Comparison of ENCODE assay signal across 14 cellular contexts in genomic region chr12:128918481-128918880, GRCh38.
DNase-seq lines count a peak whose midpoint lies in the region; ATAC-seq and TF ChIP-seq lines count a peak whose summit lies in the region.
"Had no signal": no experiment of that assay in that cellular context is flagged by ENCODE, and none has a peak within 500 bp of the region (broad histone marks: within the 10 kb centered on the region; RNA-seq: fewer than 3 reads in every experiment).

No MANE protein-coding gene starts in this region.

- no peaks in the 10 kb centered on the region for H3K27me3 ChIP-seq in breast epithelium

- CTCF ChIA-PET in activated CD4-positive, alpha-beta T cell treated with anti-CD3 and anti-CD28 coated beads for 36 hours (lab: Charles Lee), result no interaction called here
- CTCF ChIA-PET in MCF 10A (lab: Yijun Ruan, JAX), result interaction anchor here (0.5 kb wide), 1 partner anchor 21 kb away, joined by 3 read pairs; no protein-coding TSS in a partner anchor

- H3K9me3 ChIP-seq in breast epithelium, result no peaks in the 10 kb centered on the region
- H3K9me3 ChIP-seq in mesodermal cell (ENCODE audit: control insufficient read depth, low read length), result no peaks in the 10 kb centered on the region

- no peaks in the 10 kb centered on the region for H3K9me3 Mint-ChIP-seq in activated CD4-positive, alpha-beta T cell treated with anti-CD3 and anti-CD28 coated beads for 36 hours (ENCODE audit: low read depth)
- H3K9me3 Mint-ChIP-seq in MCF 10A (ENCODE audit: unreplicated experiment) (no peaks in the 10 kb centered on the region), mesothelial cell of epicardium (no peaks in the 10 kb centered on the region)

- H3K4me3 Mint-ChIP-seq in activated CD4-positive, alpha-beta T cell treated with anti-CD3 and anti-CD28 coated beads for 36 hours, result no peak overlapping the region
- H3K4me3 Mint-ChIP-seq in MCF 10A (ENCODE audit: unreplicated experiment), result no peak overlapping the region
- H3K4me3 Mint-ChIP-seq in mesothelial cell of epicardium, result no peak overlapping the region

- H3K4me3 ChIP-seq in breast epithelium (no peak overlapping the region), mesodermal cell (ENCODE audit: extremely low read depth, insufficient read depth, low read length, poor library complexity, severe bottlenecking) (no peak overlapping the region)

- peaks cover 7% of the 10 kb centered on the region for H3K27me3 Mint-ChIP-seq in activated CD4-positive, alpha-beta T cell treated with anti-CD3 and anti-CD28 coated beads for 36 hours
- H3K27me3 Mint-ChIP-seq in MCF 10A (ENCODE audit: insufficient read depth, unreplicated experiment) (no peaks in the 10 kb centered on the region), mesothelial cell of epicardium (ENCODE audit: low read depth) (peaks cover 12% of the 10 kb centered on the region)

- H3K4me1 ChIP-seq in breast epithelium (no peaks in the 10 kb centered on the region), mesodermal cell (ENCODE audit: control insufficient read depth, insufficient read depth, low read length, poor library complexity, severe bottlenecking) (no peaks in the 10 kb centered on the region)

- peak; percentile 50 for DNase-seq in activated CD4-positive, alpha-beta T cell treated with anti-CD3 and anti-CD28 coated beads for 36 hours
- DNase-seq in activated CD4-positive, alpha-beta T cell treated with anti-CD3 and anti-CD28 coated beads, Interleukin-2, amount 50 U/mL, for 48 hours, result no peak
- DNase-seq in MCF 10A (ENCODE audit: unreplicated experiment) (no peak), breast epithelium (ENCODE audit: low spot score in 2 of 2) (no peak), NCI-H446 treated with DMSO at 0.1 percent for 48 hours (lab: John Stamatoyannopoulos, UW) (no peak), mesothelial cell of epicardium (ENCODE audit: low spot score in 2 of 2, unreplicated experiment in 2 of 2) (no peak), NAMALWA (ENCODE audit: low spot score) (no peak)
- DNase-seq: 8988T; DND-41; NCI-H1105; NCI-H2081; NCI-H2171 treated with DMSO at 0.1 percent for 48 hours; NK-92 treated with Interleukin-12 subunit alpha and Interleukin-12 subunit beta, amount 100 ng/mL, for 24 hours had no signal

- intact Hi-C loops in activated CD4-positive, alpha-beta T cell treated with anti-CD3 and anti-CD28 coated beads for 36 hours (cut with DNase I, micrococcal nuclease), result no loop called here
- intact Hi-C loops in MCF 10A (cut with micrococcal nuclease) (no loop called here), breast epithelium (cut with DNase I; ENCODE audit: low total_unique reads) (no loop called here)

- peak overlapping the region; percentile 66 for H3K27ac Mint-ChIP-seq in activated CD4-positive, alpha-beta T cell treated with anti-CD3 and anti-CD28 coated beads for 36 hours
- H3K27ac Mint-ChIP-seq in MCF 10A (ENCODE audit: low read depth, unreplicated experiment), result peak overlapping the region; percentile 57
- no peak overlapping the region for H3K27ac Mint-ChIP-seq in mesothelial cell of epicardium

- TF ChIP-seq POLR2A in breast epithelium (IDR thresholded peaks at IDR 0.05), result no peak

- H3K27ac ChIP-seq in breast epithelium (no peak overlapping the region), mesodermal cell (ENCODE audit: low read depth, low read length, severe bottlenecking) (peak overlapping the region; percentile 20)

- 87 to 91% methylated on average over 3 to 4 of the region's 6 CpGs for WGBS in mesodermal cell (ENCODE audit: insufficient coverage in 2 of 2), 2 experiments

- POLR2A ChIA-PET in activated CD4-positive, alpha-beta T cell treated with anti-CD3 and anti-CD28 coated beads for 36 hours (lab: Charles Lee), result no interaction called here
- POLR2A ChIA-PET in MCF 10A (lab: Yijun Ruan, JAX), result no interaction called here

- H3K36me3 Mint-ChIP-seq in activated CD4-positive, alpha-beta T cell treated with anti-CD3 and anti-CD28 coated beads for 36 hours (ENCODE audit: low read depth), result no peaks in the 10 kb centered on the region
- H3K36me3 Mint-ChIP-seq in MCF 10A (ENCODE audit: insufficient read depth, unreplicated experiment), result no peaks in the 10 kb centered on the region
- H3K36me3 Mint-ChIP-seq in mesothelial cell of epicardium, result no peaks in the 10 kb centered on the region

- no TSS peak for BruUV-seq in MCF 10A (replicated peaks; lab: Mats Ljungman, UMichigan)

- H3K36me3 ChIP-seq in breast epithelium (no peaks in the 10 kb centered on the region), mesodermal cell (ENCODE audit: control insufficient read depth, insufficient read depth, low read length) (no peaks in the 10 kb centered on the region)

- ATAC-seq in activated CD4-positive, alpha-beta T cell treated with anti-CD3 and anti-CD28 coated beads for 36 hours, result peak; percentile 69

- peaks cover 62% of the 10 kb centered on the region for H3K4me1 Mint-ChIP-seq in activated CD4-positive, alpha-beta T cell treated with anti-CD3 and anti-CD28 coated beads for 36 hours
- H3K4me1 Mint-ChIP-seq in MCF 10A (ENCODE audit: insufficient read depth, unreplicated experiment) (peaks cover 20% of the 10 kb centered on the region), mesothelial cell of epicardium (peaks cover 2% of the 10 kb centered on the region)

- TF ChIP-seq CTCF in MCF 10A (IDR thresholded peaks at IDR 0.05; ENCODE audit: unreplicated experiment) (no peak), breast epithelium (IDR thresholded peaks at IDR 0.05) (no peak), mesothelial cell of epicardium (IDR thresholded peaks at IDR 0.05; ENCODE audit: unreplicated experiment) (no peak)
